Comparison of ENCODE assay signal across 20 cellular contexts in the genomic region with DNA sequence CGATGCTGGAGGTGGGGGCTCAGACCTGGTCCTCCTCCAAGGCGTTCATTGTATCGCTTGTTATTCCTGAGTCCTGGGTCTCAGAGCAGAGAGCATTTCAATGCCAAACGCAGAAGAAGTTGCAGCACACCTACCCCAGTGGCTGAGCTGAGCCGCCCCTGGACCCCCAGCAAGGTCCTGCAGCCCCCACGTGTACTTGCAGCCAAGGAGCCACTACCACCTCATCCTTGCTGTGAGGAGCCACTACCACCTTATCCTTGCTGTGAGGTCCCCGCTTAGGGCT. TPM values are rescaled to one million over a fixed set of nuclear protein-coding genes. Genes with fewer than 3 reads are reported as not detected.
DNase-seq lines count a peak whose midpoint lies in the region; ATAC-seq, FAIRE-seq and TF ChIP-seq lines count a peak whose summit lies in the region.
"Had no signal": no experiment of that assay in that cellular context is flagged by ENCODE, and none has a peak within 500 bp of the region (broad histone marks: within the 10 kb centered on the region; RNA-seq: fewer than 3 reads in every experiment).

No MANE protein-coding gene starts in this region.

- ATAC-seq in HepG2, result no peak
- ATAC-seq in GM21619 (IDR thresholded peaks at IDR 0.05; ENCODE audit: unreplicated experiment), result no peak
- ATAC-seq: A549 had no signal

- no peak overlapping the region for H3K4me2 ChIP-seq in HepG2 (ENCODE audit: low read depth, low read length)
- H3K4me2 ChIP-seq: A549 had no signal

- no peak overlapping the region for H3K9ac ChIP-seq in HepG2 (ENCODE audit: insufficient read depth, low read depth, low read length)

- no peak for TF ChIP-seq POLR2A in HepG2 (IDR thresholded peaks at IDR 0.05; ENCODE audit: insufficient read depth in 1 of 2, low read depth in 2 of 2, low read length in 2 of 2)

- H2AFZ ChIP-seq in HepG2 (ENCODE audit: low read length), result no peak overlapping the region

- FAIRE-seq in HepG2 (lab: Jason Lieb, UNC), result no peak
- FAIRE-seq in urothelium cell line (lab: Jason Lieb, UNC), result no peak
- FAIRE-seq: A549, H54 had no signal

- WGBS in HepG2 (ENCODE audit: low lambda C conversion rate), result 93% methylated on average over 6 of the region's 7 CpGs

- peaks cover 16% of the 10 kb centered on the region for H4K20me1 ChIP-seq in HepG2 (ENCODE audit: insufficient read depth, low read length)

- H3K27ac ChIP-seq in caudate nucleus (ENCODE audit: low read depth, low read length), result peak overlapping the region; percentile 96
- H3K27ac ChIP-seq in HepG2 (ENCODE audit: extremely low read length, insufficient read depth, low read length), result no peak overlapping the region
- H3K27ac ChIP-seq in substantia nigra (ENCODE audit: low read depth, low read length, poor library complexity, severe bottlenecking), result peak overlapping the region; percentile 99
- H3K27ac ChIP-seq: A549 had no signal

- TF ChIP-seq RAD21 in HepG2 (CRISPR knock-in tag; IDR thresholded peaks at IDR 0.05), result no peak

- no peak for TF ChIP-seq CTCF in HepG2 (CRISPR knock-in tag; IDR thresholded peaks at IDR 0.05)

- POLR2A ChIA-PET in HepG2 (lab: Yijun Ruan, JAX), result interaction anchor here (4.0 kb wide), 1 partner anchor 9 kb away, joined by 19 read pairs; no protein-coding TSS in a partner anchor

- DNase-seq in H7, result peak; percentile 51
- no peak for DNase-seq in caudate nucleus (lab: John Stamatoyannopoulos, UW)
- no peak for DNase-seq in HepG2 (ENCODE audit: low spot score)
- DNase-seq in substantia nigra (lab: John Stamatoyannopoulos, UW), result peak in 1 of 49 donors; percentile 62
- no peak for DNase-seq in OCI-M1 (lab: John Stamatoyannopoulos, UW)
- DNase-seq in urothelium cell line (ENCODE audit: low spot score), result no peak
- no peak for DNase-seq in COLO829 (ENCODE audit: low spot score)
- DNase-seq: COR-L47, DMS79, HFFc6, Kasumi-1, NCI-H1694 treated with DMSO at 0.1 percent for 48 hours, NCI-H2081 treated with DMSO at 0.1 percent for 48 hours, NCI-H446, NCI-H526, SHP77 had no signal

- H3K27me3 ChIP-seq in H7 (ENCODE audit: control insufficient read depth, insufficient read depth, low read length) (no peaks in the 10 kb centered on the region), HepG2 (ENCODE audit: control insufficient read depth in 1 of 2, insufficient read depth in 2 of 2, low read length in 2 of 2) (no peaks in the 10 kb centered on the region)

- TF ChIP-seq EP300 in HepG2 (IDR thresholded peaks at IDR 0.05; ENCODE audit: low read depth in 2 of 2, low read length in 2 of 2), result no peak
- no peak for TF ChIP-seq EP300 in HepG2 (CRISPR knock-in tag; IDR thresholded peaks at IDR 0.05; ENCODE audit: borderline replicate concordance)

- H3K4me3 ChIP-seq in H7 (ENCODE audit: insufficient read depth, low read depth, low read length) (no peak overlapping the region), HepG2 (replicated peaks in 1 of 3; ENCODE audit: insufficient read depth in 1 of 3, low read depth in 2 of 3, low read length in 3 of 3) (no peak overlapping the region)
- H3K4me3 ChIP-seq: A549 had no signal

- H3K36me3 ChIP-seq in H7 (replicated peaks; ENCODE audit: control insufficient read depth, insufficient read depth, low read length) (no peaks in the 10 kb centered on the region), HepG2 (replicated peaks in 1 of 2; ENCODE audit: control insufficient read depth in 1 of 2, insufficient read depth in 2 of 2, low read length in 2 of 2) (peaks cover 3% of the 10 kb centered on the region in 2 experiments; a peak in 3 of 5 replicates)

- intact Hi-C loops in HepG2 (cut with micrococcal nuclease; ENCODE audit: unreplicated experiment), result no loop called here

- H3K79me2 ChIP-seq in HepG2 (ENCODE audit: insufficient read depth, low read length), result peaks cover 41% of the 10 kb centered on the region

- no TSS peak for BruUV-seq in HepG2 (replicated peaks; lab: Mats Ljungman, UMichigan)

- peaks cover 100% of the 10 kb centered on the region for H3K4me1 ChIP-seq in HepG2 (ENCODE audit: insufficient read depth, low read length)
- H3K4me1 ChIP-seq: A549 had no signal

- CTCF ChIA-PET in HepG2 (lab: Yijun Ruan, JAX; ENCODE audit: low intra/inter-chr PET ratio, low total read pairs), result no interaction called here

- no peaks in the 10 kb centered on the region for H3K9me3 ChIP-seq in HepG2 (ENCODE audit: low read length)
- H3K9me3 ChIP-seq: A549 had no signal

- in situ Hi-C loops in HepG2 (cut with HindIII; ENCODE audit: extremely low pct_ligation_motif_present, low pct_unique_long_range_greater_than_20kb), result no loop called here

TF ChIP-seq in HepG2, 621 proteins besides CTCF, POLR2A, EP300 and RAD21:
- TF ChIP-seq ZNF3 (CRISPR knock-in tag; IDR thresholded peaks at IDR 0.05) (no peak), ZNF563 (CRISPR knock-in tag; IDR thresholded peaks at IDR 0.05) (0 out of 2 replicates have a peak, but pooled peaks have one; percentile 44)
TF ChIP-seq in HepG2: peak in this region for 1.

RNA-seq across cellular contexts. Expression of gene PLLP, which starts 13.5 kb away (rescaled TPM):
- total RNA-seq in H7 (2014; rRNA removed; shearing (Covaris generic)), result 1.6 and 3.0 TPM in 2 replicates
- 39.5 and 60.6 TPM in 2 replicates for total RNA-seq in HepG2 (2016; rRNA removed; fragmentation: Illumina TruSeq; extraction: Trizol)
- total RNA-seq in HepG2 (2016; cell fraction: cytosol; rRNA removed; fragmentation: Illumina TruSeq; extraction: Trizol; ENCODE audit: low read depth), result 31.6 and 42.4 TPM in 2 replicates
- total RNA-seq in HepG2 (2016; cell fraction: insoluble cytoplasmic fraction; rRNA removed; fragmentation: Illumina TruSeq; extraction: Trizol), result 36.8 and 62.7 TPM in 2 replicates
- 53.7 and 65.8 TPM in 2 replicates for total RNA-seq in HepG2 (2016; cell fraction: membrane; rRNA removed; fragmentation: Illumina TruSeq; extraction: Trizol)
- 44.1 and 48.9 TPM in 2 replicates for total RNA-seq in HepG2 (2016; cell fraction: nucleus; rRNA removed; fragmentation: Illumina TruSeq; extraction: Trizol)
- polyA plus RNA-seq in HepG2 (2011; rRNA removed), result 127 and 160 TPM in 2 replicates
- 145 and 183 TPM in 2 replicates for polyA plus RNA-seq in HepG2 (2011; cell fraction: cytosol; rRNA removed)
- polyA plus RNA-seq in HepG2 (2011; cell fraction: nucleus; rRNA removed), result 77.5 and 88.9 TPM in 2 replicates
- 40.5 and 51.4 TPM in 2 replicates for polyA plus RNA-seq in HepG2 (2012)
- polyA plus RNA-seq in HepG2 (2016; cell fraction: cytosol; fragmentation: Illumina TruSeq; extraction: Trizol; ENCODE audit: low read depth), result 35.9 and 51.7 TPM in 2 replicates
- polyA plus RNA-seq in HepG2 (2016; cell fraction: insoluble cytoplasmic fraction; fragmentation: Illumina TruSeq; extraction: Trizol; ENCODE audit: low read depth), result 47.5 and 48.8 TPM in 2 replicates
- polyA plus RNA-seq in HepG2 (2016; cell fraction: membrane; fragmentation: Illumina TruSeq; extraction: Trizol; ENCODE audit: low read depth), result 56.6 and 67.1 TPM in 2 replicates
- 83.7 and 88.2 TPM in 2 replicates for polyA plus RNA-seq in HepG2 (2016; cell fraction: nucleus; fragmentation: Illumina TruSeq; extraction: Trizol; ENCODE audit: insufficient read depth, low read depth)
- 159 and 370 TPM in 2 replicates for polyA minus RNA-seq in HepG2 (2011; rRNA and poly(A)+ RNA removed; ENCODE audit: low replicate concordance)
- polyA minus RNA-seq in HepG2 (2011; cell fraction: cytosol; rRNA and poly(A)+ RNA removed), result 54.5 and 69.4 TPM in 2 replicates
- polyA minus RNA-seq in HepG2 (2011; cell fraction: nucleus; rRNA and poly(A)+ RNA removed), result 23.7 and 30.3 TPM in 2 replicates
- total RNA-seq: B cell, HFFc6 had no signal

RNA-seq across cellular contexts. Expression of gene ARL2BP, which starts 25.9 kb away (rescaled TPM):
- 27.7 and 28.3 TPM in 2 replicates for total RNA-seq in H7 (2014; rRNA removed; shearing (Covaris generic))
- total RNA-seq in HepG2 (2016; rRNA removed; fragmentation: Illumina TruSeq; extraction: Trizol), result 67.6 and 97.1 TPM in 2 replicates
- total RNA-seq in HepG2 (2016; cell fraction: cytosol; rRNA removed; fragmentation: Illumina TruSeq; extraction: Trizol; ENCODE audit: low read depth), result 43.5 and 44.1 TPM in 2 replicates
- total RNA-seq in HepG2 (2016; cell fraction: insoluble cytoplasmic fraction; rRNA removed; fragmentation: Illumina TruSeq; extraction: Trizol), result 66.0 and 92.7 TPM in 2 replicates
- 109 and 111 TPM in 2 replicates for total RNA-seq in HepG2 (2016; cell fraction: membrane; rRNA removed; fragmentation: Illumina TruSeq; extraction: Trizol)
- total RNA-seq in HepG2 (2016; cell fraction: nucleus; rRNA removed; fragmentation: Illumina TruSeq; extraction: Trizol), result 24.1 and 29.7 TPM in 2 replicates
- polyA plus RNA-seq in HepG2 (2011; rRNA removed), result 50.8 and 64.3 TPM in 2 replicates
- polyA plus RNA-seq in HepG2 (2011; cell fraction: cytosol; rRNA removed), result 39.2 and 54.5 TPM in 2 replicates
- 13.9 and 16.0 TPM in 2 replicates for polyA plus RNA-seq in HepG2 (2011; cell fraction: nucleus; rRNA removed)
- polyA plus RNA-seq in HepG2 (2012), result 30.2 and 34.8 TPM in 2 replicates
- 58.2 and 66.9 TPM in 2 replicates for polyA plus RNA-seq in HepG2 (2016; cell fraction: cytosol; fragmentation: Illumina TruSeq; extraction: Trizol; ENCODE audit: low read depth)
- polyA plus RNA-seq in HepG2 (2016; cell fraction: insoluble cytoplasmic fraction; fragmentation: Illumina TruSeq; extraction: Trizol; ENCODE audit: low read depth), result 110 and 111 TPM in 2 replicates
- 110 and 116 TPM in 2 replicates for polyA plus RNA-seq in HepG2 (2016; cell fraction: membrane; fragmentation: Illumina TruSeq; extraction: Trizol; ENCODE audit: low read depth)
- polyA plus RNA-seq in HepG2 (2016; cell fraction: nucleus; fragmentation: Illumina TruSeq; extraction: Trizol; ENCODE audit: insufficient read depth, low read depth), result 41.6 and 42.0 TPM in 2 replicates
- polyA minus RNA-seq in HepG2 (2011; rRNA and poly(A)+ RNA removed; ENCODE audit: low replicate concordance), result 31.4 and 38.5 TPM in 2 replicates
- polyA minus RNA-seq in HepG2 (2011; cell fraction: cytosol; rRNA and poly(A)+ RNA removed), result 29.3 and 33.2 TPM in 2 replicates
- polyA minus RNA-seq in HepG2 (2011; cell fraction: nucleus; rRNA and poly(A)+ RNA removed), result 14.2 and 21.6 TPM in 2 replicates
